In the genomic region with DNA sequence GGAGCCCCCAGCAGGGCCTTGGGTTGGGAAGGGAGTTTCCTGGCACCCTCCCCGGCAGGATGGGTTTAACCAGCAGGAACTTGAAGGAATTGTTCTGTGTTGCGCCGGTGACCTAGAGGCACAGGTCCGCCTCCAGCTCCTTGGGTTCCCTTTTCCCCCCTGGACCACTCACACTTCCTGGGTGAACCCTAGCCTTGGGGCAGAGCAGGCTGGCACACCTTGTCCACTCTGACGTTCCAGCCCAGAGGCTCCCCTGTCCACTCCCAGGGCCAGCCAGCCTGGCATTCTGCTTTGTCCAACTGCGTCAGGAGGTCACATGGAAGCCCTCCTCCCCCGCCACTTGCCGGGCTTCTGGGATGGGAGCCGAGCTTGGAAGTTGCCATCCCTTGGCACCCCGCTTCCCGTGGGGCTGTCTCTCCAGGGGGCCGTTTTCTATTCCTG, we compare ENCODE assay signal across 16 cellular contexts. TPM values are rescaled to one million over a fixed set of nuclear protein-coding genes. Genes with fewer than 3 reads are reported as not detected.
DNase-seq lines count a peak whose midpoint lies in the region; TF ChIP-seq lines count a peak whose summit lies in the region.
"Had no signal": no experiment of that assay in that cellular context is flagged by ENCODE, and none has a peak within 500 bp of the region (broad histone marks: within the 10 kb centered on the region; RNA-seq: fewer than 3 reads in every experiment).

No MANE protein-coding gene starts in this region.

- no peak for TF ChIP-seq CTCF in esophagus squamous epithelium (IDR thresholded peaks at IDR 0.05)
- no peak for TF ChIP-seq CTCF in stomach (IDR thresholded peaks at IDR 0.05)
- no peak for TF ChIP-seq CTCF in GM13976 (IDR thresholded peaks at IDR 0.05; ENCODE audit: borderline replicate concordance, control extremely low read depth, extremely low read depth, insufficient read depth, missing control alignments)

- intact Hi-C loops in esophagus squamous epithelium (cut with DNase I) (no loop called here), stomach (cut with DNase I; ENCODE audit: low total_unique reads) (loop anchor here (10.0 kb wide), 1 partner anchor 64 kb away; no protein-coding TSS in a partner anchor)

- TF ChIP-seq EP300 in stomach (IDR thresholded peaks at IDR 0.05): peak; percentile 76

- H3K36me3 ChIP-seq in H7 (replicated peaks; ENCODE audit: control insufficient read depth, insufficient read depth, low read length) (peaks cover 7% of the 10 kb centered on the region), esophagus squamous epithelium (peaks cover 0 to 63% (median 0%) of the 10 kb centered on the region in 3 donors), mucosa of rectum (ENCODE audit: control insufficient read depth in 2 of 2, insufficient read depth in 2 of 2, low read length in 2 of 2) (peaks cover 0 to 8% of the 10 kb centered on the region in 2 donors), stomach (peaks cover 4 to 49% (median 32%) of the 10 kb centered on the region in 4 donors)
- H3K36me3 ChIP-seq: pancreas, thoracic aorta had no signal

- H3K9me3 ChIP-seq in esophagus squamous epithelium (no peaks in the 10 kb centered on the region), mucosa of rectum (ENCODE audit: control insufficient read depth in 2 of 2, low read length in 2 of 2) (no peaks in the 10 kb centered on the region), stomach (no peaks in the 10 kb centered on the region)
- H3K9me3 ChIP-seq: pancreas, thoracic aorta had no signal

- H3K27me3 ChIP-seq in H7 (ENCODE audit: control insufficient read depth, insufficient read depth, low read length) (no peaks in the 10 kb centered on the region), esophagus squamous epithelium (no peaks in the 10 kb centered on the region), mucosa of rectum (ENCODE audit: control insufficient read depth in 2 of 2, insufficient read depth in 2 of 2, low read length in 2 of 2) (no peaks in the 10 kb centered on the region), stomach (no peaks in the 10 kb centered on the region)
- H3K27me3 ChIP-seq: pancreas had no signal

- H3K27ac ChIP-seq in esophagus squamous epithelium (peak overlapping the region; percentile 70 to 90 (median 84)), mucosa of rectum (ENCODE audit: low read depth in 2 of 2, low read length in 2 of 2) (peak overlapping the region; percentile 30 to 80), stomach (peak overlapping the region; percentile 9 to 91 (median 86))
- H3K27ac ChIP-seq: pancreas, PC-9 had no signal

- no peak overlapping the region for H3K9ac ChIP-seq in mucosa of rectum (ENCODE audit: low read depth in 1 of 2, low read length in 2 of 2)

- in situ Hi-C loops in G401 (cut with HindIII; ENCODE audit: low sequenced_read_pairs): no loop called here
- in situ Hi-C loops in GM13976 (cut with MboI; ENCODE audit: low sequenced_read_pairs, unreplicated experiment): no loop called here

- WGBS in esophagus squamous epithelium, 2 donors: 92 to 93% methylated on average over 5 to 6 of the region's 12 CpGs
- 83 to 89% (median 83%) methylated on average over 11 to 12 of the region's 12 CpGs for WGBS in stomach, 5 donors

- DNase-seq in H7 (peak; percentile 44), esophagus squamous epithelium (lab: John Stamatoyannopoulos, UW) (no peak), stomach (no peak), G401 (ENCODE audit: low spot score) (no peak), NCI-H774 (lab: John Stamatoyannopoulos, UW) (no peak), middle frontal gyrus (ENCODE audit: extremely low spot score, low spot score) (no peak), GM13976 (ENCODE audit: low spot score) (no peak)
- DNase-seq: activated CD8-positive, alpha-beta memory T cell treated with anti-CD3 and anti-CD28 coated beads for 24 hours; activated effector memory CD4-positive, alpha-beta T cell treated with Interleukin-2 at 50 U/mL for 16 hours; NCI-H1694; NCI-H524; pancreas; PC-9; SW 1271 had no signal

- H3K4me1 ChIP-seq in esophagus squamous epithelium (peaks cover 0 to 83% (median 45%) of the 10 kb centered on the region in 3 donors), mucosa of rectum (ENCODE audit: control insufficient read depth in 2 of 2, insufficient read depth in 2 of 2, low read length in 2 of 2) (peaks cover 12 to 17% of the 10 kb centered on the region in 2 donors), stomach (peaks cover 36 to 69% (median 58%) of the 10 kb centered on the region in 4 donors)

- H3K4me3 ChIP-seq in H7 (ENCODE audit: insufficient read depth, low read depth, low read length): no peak overlapping the region
- peak overlapping the region in 1 of 4 donors; percentile 24 for H3K4me3 ChIP-seq in esophagus squamous epithelium
- no peak overlapping the region for H3K4me3 ChIP-seq in mucosa of rectum (ENCODE audit: low read length in 2 of 2)
- H3K4me3 ChIP-seq in stomach: no peak overlapping the region
- H3K4me3 ChIP-seq: pancreas, PC-9, thoracic aorta had no signal

- TF ChIP-seq POLR2A in esophagus squamous epithelium (IDR thresholded peaks at IDR 0.05) (no peak), stomach (IDR thresholded peaks at IDR 0.05) (no peak)

RNA-seq across cellular contexts. Expression of gene TMEM120A, which starts 25.8 kb away (rescaled TPM):
- 11.0 and 12.8 TPM in 2 replicates for total RNA-seq in H7 (2014; rRNA removed; shearing (Covaris generic))
- total RNA-seq in esophagus squamous epithelium (10 to 100 TPM; 14.4 to 53.9 (median 20.1) TPM), stomach (10 to 100 TPM in 4 of 5 donors, 1 to 10 TPM in 1; 4.1 to 75.3 (median 24.2) TPM)
- 10 to 100 TPM; 53.6 to 78.6 (median 68.3) TPM for polyA plus RNA-seq in stomach
- total RNA-seq in G401 (2014; rRNA removed; shearing (Covaris generic)): 18.2 and 19.6 TPM in 2 replicates

RNA-seq across cellular contexts. Expression of gene POR, which starts 53.6 kb away (rescaled TPM):
- total RNA-seq in H7 (2014; rRNA removed; shearing (Covaris generic)): 120 and 142 TPM in 2 replicates
- total RNA-seq in esophagus squamous epithelium (100 to 1,000 TPM in 1 of 4 donors, 10 to 100 TPM in 3; 71.0 to 116 (median 81.6) TPM), stomach (100 to 1,000 TPM in 1 of 5 donors, 10 to 100 TPM in 4; 36.2 to 304 (median 78.0) TPM)
- polyA plus RNA-seq in stomach: 10 to 100 TPM; 30.4 to 88.6 (median 42.0) TPM
- 44.1 and 73.3 TPM in 2 replicates for total RNA-seq in G401 (2014; rRNA removed; shearing (Covaris generic))
